ENCODE assay signal across 1 cellular context in genomic region chr9:130172858-130173461, GRCh38.
TF ChIP-seq lines count a peak whose summit lies in the region.

No MANE protein-coding gene starts in this region.

TF ChIP-seq in HEK293, 187 proteins besides CTCF, POLR2A, EP300 and RAD21 (continued from another document):
- peak; percentile 10 for TF ChIP-seq ZNF692 (tag by site-specific recombination; IDR thresholded peaks at IDR 0.05)
- peak; percentile 34; the same call in 1 of the 2 replicates for TF ChIP-seq ZNF10 (tag by site-specific recombination; IDR thresholded peaks at IDR 0.05)
- TF ChIP-seq ZNF433 (tag by site-specific recombination; IDR thresholded peaks at IDR 0.05; ENCODE audit: low read depth): no peak
- TF ChIP-seq ZBTB26 (tag by site-specific recombination; optimal IDR thresholded peaks at IDR 0.05): peak; percentile 81
- no peak for TF ChIP-seq BCL11B (tag by site-specific recombination; IDR thresholded peaks at IDR 0.05; ENCODE audit: low read depth)
- no peak for TF ChIP-seq ZNF114 (tag by site-specific recombination; IDR thresholded peaks at IDR 0.05)
- no peak for TF ChIP-seq HOXD13 (CRISPR knock-in tag; IDR thresholded peaks at IDR 0.05; ENCODE audit: borderline replicate concordance)
- TF ChIP-seq SCRT2 (tag by site-specific recombination; IDR thresholded peaks at IDR 0.05): no peak
- TF ChIP-seq ZNF324 (tag by site-specific recombination; IDR thresholded peaks at IDR 0.05): 0 out of 2 replicates have a peak, but pooled peaks have one; percentile 30
- TF ChIP-seq GLIS2 (tag by site-specific recombination; IDR thresholded peaks at IDR 0.05): peak; percentile 61; the same call in 1 of the 2 replicates
- peak; percentile 42; the same call in 1 of the 2 replicates for TF ChIP-seq ZFHX2 (tag by site-specific recombination; conservative IDR thresholded peaks at IDR 0.05)
- no peak for TF ChIP-seq HOXA7 (CRISPR knock-in tag; IDR thresholded peaks at IDR 0.05; ENCODE audit: borderline replicate concordance)
- peak; percentile 37; the same call in 1 of the 2 replicates for TF ChIP-seq KLF8 (tag by site-specific recombination; IDR thresholded peaks at IDR 0.05)
- peak; percentile 35 for TF ChIP-seq ZBTB8A (tag by site-specific recombination; IDR thresholded peaks at IDR 0.05)
- no peak for TF ChIP-seq ZNF529 (tag by site-specific recombination; IDR thresholded peaks at IDR 0.05; ENCODE audit: insufficient replicate concordance)
- peak; percentile 84 for TF ChIP-seq PATZ1 (tag by site-specific recombination; IDR thresholded peaks at IDR 0.05)
- no peak for TF ChIP-seq ZNF18 (tag by site-specific recombination; IDR thresholded peaks at IDR 0.05)
- peak; percentile 19; the same call in 1 of the 2 replicates for TF ChIP-seq ZBTB7A (tag by site-specific recombination; IDR thresholded peaks at IDR 0.05; ENCODE audit: low read depth)
- no peak for TF ChIP-seq ZNF184 (tag by site-specific recombination; IDR thresholded peaks at IDR 0.05)
- peak; percentile 74 for TF ChIP-seq ZBTB20 (tag by site-specific recombination; IDR thresholded peaks at IDR 0.05)
- TF ChIP-seq ZNF555 (tag by site-specific recombination; conservative IDR thresholded peaks at IDR 0.05): no peak
- no peak for TF ChIP-seq ZNF777 (tag by site-specific recombination; IDR thresholded peaks at IDR 0.05; ENCODE audit: borderline replicate concordance)
- no peak for TF ChIP-seq ZNF146 (tag by site-specific recombination; IDR thresholded peaks at IDR 0.05)
- TF ChIP-seq PBX3 (CRISPR knock-in tag; IDR thresholded peaks at IDR 0.05): 0 out of 2 replicates have a peak, but pooled peaks have one; percentile 41
- no peak for TF ChIP-seq ZNF223 (tag by site-specific recombination; IDR thresholded peaks at IDR 0.05)
- TF ChIP-seq HIC1 (tag by site-specific recombination; IDR thresholded peaks at IDR 0.05): peak; percentile 54
- TF ChIP-seq GLIS1 (tag by site-specific recombination; IDR thresholded peaks at IDR 0.05): peak; percentile 11; the same call in 1 of the 2 replicates
- TF ChIP-seq ZNF629 (tag by site-specific recombination; IDR thresholded peaks at IDR 0.05): peak; percentile 20; the same call in 1 of the 2 replicates
